ENCODE assay signal across 25 cellular contexts in the genomic region with DNA sequence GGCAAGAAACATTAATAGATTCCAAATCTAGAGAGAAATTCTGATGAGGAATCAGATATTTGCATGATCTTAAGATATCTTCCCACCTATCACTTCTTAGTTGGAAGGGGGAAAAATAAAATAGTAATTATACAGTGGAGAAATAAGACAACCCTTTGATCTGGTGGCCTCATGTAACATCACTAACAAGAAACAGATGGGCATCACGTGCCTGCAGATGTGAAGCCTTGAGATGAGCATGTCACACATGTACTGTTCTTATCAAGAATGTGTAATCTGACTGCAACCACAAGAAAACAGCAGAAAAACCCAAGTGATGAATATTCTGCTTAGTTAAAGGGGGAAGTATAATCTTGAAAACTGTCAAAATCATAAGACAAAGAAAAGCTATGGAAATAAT. TPM values are rescaled to one million over a fixed set of nuclear protein-coding genes. Genes with fewer than 3 reads are reported as not detected.
A peak's percentile ranks its signal among the peaks of the same experiment; 100 is the strongest.
DNase-seq lines count a peak whose midpoint lies in the region; TF ChIP-seq lines count a peak whose summit lies in the region.
"Had no signal": no experiment of that assay in that cellular context is flagged by ENCODE, and none has a peak within 500 bp of the region (broad histone marks: within the 10 kb centered on the region; RNA-seq: fewer than 3 reads in every experiment).

No MANE protein-coding gene starts in this region.

- H3K9me3 Mint-ChIP-seq in CD8-positive, alpha-beta memory T cell: peaks cover 0 to 3% (median 2%) of the 10 kb centered on the region in 5 donors
- H3K9me3 Mint-ChIP-seq: activated CD4-positive, alpha-beta T cell treated with anti-CD3 and anti-CD28 coated beads, Interleukin-2, amount 10 ng/mL, durations not matched to agents 24 days and 14 days; activated T-helper 2 cell treated with anti-CD3 and anti-CD28 coated beads, Interferon-gamma antibody, Interleukin-2, Interleukin-4, amounts not matched to agents 10 μg/mL and 5 μg/mL and 100 μg/mL, durations not matched to agents 14 hours and 24 hours and 36 hours; dendritic cell treated with granulocyte-macrophage colony-stimulating factor and Interleukin-4, amounts not matched to agents 40 ng/mL and 50 ng/mL, for 4 days had no signal

- TF ChIP-seq CTCF in A673 (conservative IDR thresholded peaks at IDR 0.05; ENCODE audit: low read depth, low read length): no peak
- no peak for TF ChIP-seq CTCF in HFF-Myc (IDR thresholded peaks at IDR 0.05; ENCODE audit: low read depth, low read length, missing control alignments)

- no CpG with 5 or more reads among the region's 1 CpG for WGBS in trophoblast cell (ENCODE audit: extremely low coverage, insufficient coverage, insufficient read length)

- no peak overlapping the region for H3K9ac ChIP-seq in trophoblast cell (ENCODE audit: low read length)
- H3K9ac ChIP-seq: BLaER1 had no signal

- peak; percentile 15 for DNase-seq in A673 (ENCODE audit: low spot score)
- DNase-seq in HFF-Myc (ENCODE audit: extremely low read depth, low read depth): peak; percentile 15
- DNase-seq in SK-N-DZ (ENCODE audit: low spot score): peak; percentile 76
- peak; percentile 48 for DNase-seq in fibroblast of gingiva (ENCODE audit: low read depth)
- no peak for DNase-seq in CD8-positive, alpha-beta memory T cell
- no peak for DNase-seq in D341Med (ENCODE audit: low spot score)
- DNase-seq in trophoblast cell: no peak
- DNase-seq in SIG-M5 treated with dmso at 0.1 percent for 504 hours (lab: John Stamatoyannopoulos, UW; ENCODE audit: unreplicated experiment): no peak
- DNase-seq: activated CD4-positive, alpha-beta T cell treated with anti-CD3 and anti-CD28 coated beads, Interleukin-2, amount 10 ng/mL, durations not matched to agents 24 days and 14 days; activated naive CD8-positive, alpha-beta T cell treated with anti-CD3 and anti-CD28 coated beads for 36 hours; kidney; MV-4-11; NCI-H2029; nucleus accumbens; retina; RPMI8226; stimulated activated CD4-positive, alpha-beta T cell treated with anti-CD3 and anti-CD28 coated beads, Interleukin-12 subunit alpha, Interleukin-12 subunit beta, amount 100 ng/mL, for 4 hours had no signal

- H3K27me3 ChIP-seq in A673 (replicated peaks; ENCODE audit: insufficient read depth, low read depth, low read length, poor library complexity) (no peaks in the 10 kb centered on the region), trophoblast cell (ENCODE audit: insufficient read depth, low read length) (no peaks in the 10 kb centered on the region)
- H3K27me3 ChIP-seq in CD8-positive, alpha-beta memory T cell (ENCODE audit: insufficient read depth, low read length, poor library complexity, severe bottlenecking): no peaks in the 10 kb centered on the region
- H3K27me3 ChIP-seq: BLaER1, gastroesophageal sphincter had no signal

- intact Hi-C loops in A673 (cut with micrococcal nuclease; ENCODE audit: unreplicated experiment): no loop called here

- no peak overlapping the region for H3K4me2 ChIP-seq in trophoblast cell (ENCODE audit: low read length)
- H3K4me2 ChIP-seq: BLaER1 had no signal

- H3K9me3 ChIP-seq in A673 (ENCODE audit: low read depth, low read length, poor library complexity, severe bottlenecking) (no peaks in the 10 kb centered on the region), trophoblast cell (ENCODE audit: insufficient read depth, low read depth, low read length) (no peaks in the 10 kb centered on the region)
- no peaks in the 10 kb centered on the region for H3K9me3 ChIP-seq in CD8-positive, alpha-beta memory T cell (ENCODE audit: low read length)
- H3K9me3 ChIP-seq: BLaER1, gastroesophageal sphincter had no signal

- no peak overlapping the region for H3K4me3 Mint-ChIP-seq in CD8-positive, alpha-beta memory T cell
- H3K4me3 Mint-ChIP-seq: activated CD4-positive, alpha-beta T cell treated with anti-CD3 and anti-CD28 coated beads, Interleukin-2, amount 10 ng/mL, durations not matched to agents 24 days and 14 days; activated naive CD8-positive, alpha-beta T cell treated with anti-CD3 and anti-CD28 coated beads for 36 hours; brain; dendritic cell treated with granulocyte-macrophage colony-stimulating factor and Interleukin-4, amounts not matched to agents 40 ng/mL and 50 ng/mL, for 4 days had no signal

- H3K18ac ChIP-seq in trophoblast cell (ENCODE audit: low read length): no peak overlapping the region

- H3K36me3 ChIP-seq in A673 (ENCODE audit: insufficient read depth, low read length, poor library complexity, severe bottlenecking) (no peaks in the 10 kb centered on the region), trophoblast cell (ENCODE audit: control insufficient read depth in 1 of 2, insufficient read depth in 2 of 2, low read length in 2 of 2) (no peaks in the 10 kb centered on the region)
- H3K36me3 ChIP-seq in CD8-positive, alpha-beta memory T cell (ENCODE audit: insufficient read depth, low read length): no peaks in the 10 kb centered on the region
- H3K36me3 ChIP-seq: BLaER1, gastroesophageal sphincter had no signal

- H3K4me1 ChIP-seq in A673 (ENCODE audit: insufficient read depth, low read length, poor library complexity, severe bottlenecking): peaks cover 12% of the 10 kb centered on the region
- H3K4me1 ChIP-seq in CD8-positive, alpha-beta memory T cell (ENCODE audit: insufficient read depth, low read length): no peaks in the 10 kb centered on the region
- H3K4me1 ChIP-seq in trophoblast cell (ENCODE audit: control insufficient read depth in 1 of 2, insufficient read depth in 2 of 2, low read length in 2 of 2): peaks cover 2 to 6% of the 10 kb centered on the region in 2 experiments

- H4K12ac ChIP-seq in trophoblast cell (ENCODE audit: low read depth, low read length): no peak overlapping the region

- no peaks in the 10 kb centered on the region for H3K36me3 Mint-ChIP-seq in CD8-positive, alpha-beta memory T cell
- H3K36me3 Mint-ChIP-seq: activated naive CD8-positive, alpha-beta T cell treated with anti-CD3 and anti-CD28 coated beads for 36 hours; brain had no signal

- no peak overlapping the region for H3K4ac ChIP-seq in trophoblast cell (ENCODE audit: low read depth, low read length)

- H3K27ac ChIP-seq in A673 (ENCODE audit: low read depth, low read length, poor library complexity, severe bottlenecking) (no peak overlapping the region), trophoblast cell (ENCODE audit: low read depth, low read length) (no peak overlapping the region)
- no peak overlapping the region for H3K27ac ChIP-seq in CD8-positive, alpha-beta memory T cell (ENCODE audit: low read depth, low read length)
- H3K27ac ChIP-seq: BLaER1, gastroesophageal sphincter had no signal

- no TSS peak for BruUV-seq in A673 (replicated peaks; lab: Mats Ljungman, UMichigan)

- H3K27me3 Mint-ChIP-seq in CD8-positive, alpha-beta memory T cell: peaks cover 1 to 5% of the 10 kb centered on the region in 2 donors

- H2BK5ac ChIP-seq in trophoblast cell (ENCODE audit: low read depth, low read length, poor library complexity): no peak overlapping the region

- POLR2A ChIA-PET in A673 (lab: Charles Lee; ENCODE audit: low non-redundant PET): interaction anchor here (0.8 kb wide), 1 partner anchor 13 kb away, joined by 4 read pairs; no protein-coding TSS in a partner anchor
- POLR2A ChIA-PET in CD8-positive, alpha-beta memory T cell (lab: Charles Lee): no interaction called here

- H4K8ac ChIP-seq in trophoblast cell (ENCODE audit: low read depth, low read length): no peak overlapping the region

- H3K79me1 ChIP-seq in trophoblast cell (ENCODE audit: low read length): peaks cover 2% of the 10 kb centered on the region

- H3K27ac Mint-ChIP-seq in CD8-positive, alpha-beta memory T cell: no peak overlapping the region
- H3K27ac Mint-ChIP-seq: activated CD4-positive, alpha-beta T cell treated with anti-CD3 and anti-CD28 coated beads, Interleukin-2, amount 10 ng/mL, durations not matched to agents 24 days and 14 days; activated naive CD8-positive, alpha-beta T cell treated with anti-CD3 and anti-CD28 coated beads for 36 hours; activated T-helper 2 cell treated with anti-CD3 and anti-CD28 coated beads, Interferon-gamma antibody, Interleukin-2, Interleukin-4, amounts not matched to agents 10 μg/mL and 5 μg/mL and 100 μg/mL, durations not matched to agents 14 hours and 24 hours and 36 hours; brain; dendritic cell treated with granulocyte-macrophage colony-stimulating factor and Interleukin-4, amounts not matched to agents 40 ng/mL and 50 ng/mL, for 4 days had no signal

- no peak overlapping the region for H2AFZ ChIP-seq in trophoblast cell (ENCODE audit: insufficient read depth, low read length, poor library complexity)

- no peak overlapping the region for H2BK120ac ChIP-seq in trophoblast cell (ENCODE audit: insufficient read depth, low read length, poor library complexity)

- H3K4me3 ChIP-seq in A673 (ENCODE audit: low read depth, low read length, poor library complexity, severe bottlenecking) (no peak overlapping the region), HFF-Myc (replicated peaks; ENCODE audit: low read depth, low read length) (no peak overlapping the region), trophoblast cell (ENCODE audit: low read depth, low read length) (no peak overlapping the region)
- no peak overlapping the region for H3K4me3 ChIP-seq in CD8-positive, alpha-beta memory T cell (ENCODE audit: low read length)
- H3K4me3 ChIP-seq: BLaER1, gastroesophageal sphincter, GM12878 had no signal

- H2AK5ac ChIP-seq in trophoblast cell (ENCODE audit: low read length): no peak overlapping the region

- no peak overlapping the region for H3K23ac ChIP-seq in trophoblast cell (ENCODE audit: low read length)

- H4K91ac ChIP-seq in trophoblast cell (ENCODE audit: low read depth, low read length): no peak overlapping the region

- H3K14ac ChIP-seq in trophoblast cell (ENCODE audit: low read length): no peak overlapping the region

- H3K79me2 ChIP-seq in trophoblast cell (ENCODE audit: control insufficient read depth, insufficient read depth, low read length, poor library complexity): no peaks in the 10 kb centered on the region

- CTCF ChIA-PET in A673 (lab: Charles Lee): no interaction called here
- CTCF ChIA-PET in CD8-positive, alpha-beta memory T cell (lab: Charles Lee): no interaction called here

- H2BK12ac ChIP-seq in trophoblast cell (ENCODE audit: low read length): no peak overlapping the region

- no peaks in the 10 kb centered on the region for H3K4me1 Mint-ChIP-seq in CD8-positive, alpha-beta memory T cell
- H3K4me1 Mint-ChIP-seq: activated CD4-positive, alpha-beta T cell treated with anti-CD3 and anti-CD28 coated beads, Interleukin-2, amount 10 ng/mL, durations not matched to agents 24 days and 14 days; activated naive CD8-positive, alpha-beta T cell treated with anti-CD3 and anti-CD28 coated beads for 36 hours; brain had no signal

RNA-seq across cellular contexts. Expression of gene NKX6-1, which starts 31.4 kb away (rescaled TPM):
- total RNA-seq in A673 (2021): 8.8 and 9.0 TPM in 2 replicates
- not detected in 2 replicates for polyA plus RNA-seq in SK-N-DZ (2014; cell fraction: cytosol; rRNA removed)
- not detected in 2 replicates for polyA plus RNA-seq in SK-N-DZ (2014; cell fraction: nucleus; rRNA removed)
- not detected for total RNA-seq in CD8-positive, alpha-beta memory T cell
- polyA plus RNA-seq in CD8-positive, alpha-beta memory T cell: not detected
- polyA plus RNA-seq in trophoblast cell (2013): 0.04 TPM in 2 replicates
- total RNA-seq: activated CD4-positive, alpha-beta T cell treated with anti-CD3 and anti-CD28 coated beads, Interleukin-2, amount 10 ng/mL, durations not matched to agents 24 days and 14 days; activated naive CD8-positive, alpha-beta T cell treated with anti-CD3 and anti-CD28 coated beads for 36 hours; activated T-helper 2 cell treated with anti-CD3 and anti-CD28 coated beads, Interferon-gamma antibody, Interleukin-2, Interleukin-4, amounts not matched to agents 10 μg/mL and 5 μg/mL and 100 μg/mL, durations not matched to agents 14 hours and 24 hours and 36 hours; GM12878; mammary epithelial cell; subcutaneous adipose tissue had no signal
- polyA plus RNA-seq: GM12878, mammary epithelial cell had no signal

RNA-seq across cellular contexts. Expression of gene CDS1, which starts 52.5 kb away (rescaled TPM):
- total RNA-seq in A673 (2021): 1.7 and 1.8 TPM in 2 replicates
- 0.54 and 0.93 TPM in 2 replicates for polyA plus RNA-seq in SK-N-DZ (2014; cell fraction: cytosol; rRNA removed)
- polyA plus RNA-seq in SK-N-DZ (2014; cell fraction: nucleus; rRNA removed): 1.1 and 1.8 TPM in 2 replicates
- under 1 TPM; 0.20 to 0.44 TPM for total RNA-seq in CD8-positive, alpha-beta memory T cell
- 0.28 TPM for polyA plus RNA-seq in CD8-positive, alpha-beta memory T cell
- 22.9 and 24.1 TPM in 2 replicates for polyA plus RNA-seq in trophoblast cell (2013)
- total RNA-seq: activated CD4-positive, alpha-beta T cell treated with anti-CD3 and anti-CD28 coated beads, Interleukin-2, amount 10 ng/mL, durations not matched to agents 24 days and 14 days; activated T-helper 2 cell treated with anti-CD3 and anti-CD28 coated beads, Interferon-gamma antibody, Interleukin-2, Interleukin-4, amounts not matched to agents 10 μg/mL and 5 μg/mL and 100 μg/mL, durations not matched to agents 14 hours and 24 hours and 36 hours; GM12878 had no signal

Comparison
In these comparisons a context has a peak if more than half of its experiments do, and no peak if none do; other contexts are left out.
1. DNase-seq: peak in A673 (single experiment), HFF-Myc (single experiment), SK-N-DZ (single experiment) and fibroblast of gingiva (single experiment); none in CD8-positive, alpha-beta memory T cell (0 of 5), D341Med (single experiment), trophoblast cell (0 of 2) and SIG-M5 treated with dmso at 0.1 percent for 504 hours (single experiment).